In genomic region chr1:72284084-72284397, GRCh38 we compare ENCODE assay signal across 9 cellular contexts. TPM values are rescaled to one million over a fixed set of nuclear protein-coding genes. Genes with fewer than 3 reads are reported as not detected.
DNase-seq lines count a peak whose midpoint lies in the region; ATAC-seq, FAIRE-seq and TF ChIP-seq lines count a peak whose summit lies in the region.
"Had no signal": no experiment of that assay in that cellular context is flagged by ENCODE, and none has a peak within 500 bp of the region (broad histone marks: within the 10 kb centered on the region; RNA-seq: fewer than 3 reads in every experiment).

No MANE protein-coding gene starts in this region.

- H2BK5ac ChIP-seq in mesendoderm (ENCODE audit: low read length): no peak overlapping the region

- H3K4me3 Mint-ChIP-seq in Calu3 (ENCODE audit: low read depth, unreplicated experiment) (no peak overlapping the region), progenitor cell of endocrine pancreas (ENCODE audit: low read depth) (no peak overlapping the region)

- TF ChIP-seq EP300 in A549 (IDR thresholded peaks at IDR 0.05): no peak

- POLR2A ChIA-PET in A549 (lab: Yijun Ruan, JAX): no interaction called here

- peak overlapping the region; percentile 69 for H3K18ac ChIP-seq in mesendoderm (ENCODE audit: low read length)

- peak overlapping the region; percentile 74 for H3K9ac ChIP-seq in mesendoderm (ENCODE audit: low read length)

- H3K36me3 Mint-ChIP-seq in Calu3 (ENCODE audit: insufficient read depth, unreplicated experiment): no peaks in the 10 kb centered on the region
- H3K36me3 Mint-ChIP-seq in progenitor cell of endocrine pancreas (ENCODE audit: insufficient read depth): no peaks in the 10 kb centered on the region

- no peak for FAIRE-seq in A549 (lab: Jason Lieb, UNC)

- no TSS peak for BruUV-seq in Calu3 (replicated peaks; lab: Mats Ljungman, UMichigan)

- no peak for ATAC-seq in A549

- no peak overlapping the region for H2BK120ac ChIP-seq in mesendoderm (ENCODE audit: low read depth, low read length)

- no peaks in the 10 kb centered on the region for H3K36me3 ChIP-seq in breast epithelium
- no peaks in the 10 kb centered on the region for H3K36me3 ChIP-seq in mesendoderm (ENCODE audit: control insufficient read depth, insufficient read depth, low read length)

- H2AK5ac ChIP-seq in mesendoderm (ENCODE audit: low read length): no peak overlapping the region

- H3K27ac Mint-ChIP-seq in Calu3 (ENCODE audit: unreplicated experiment) (no peak overlapping the region), progenitor cell of endocrine pancreas (no peak overlapping the region)

- H4K8ac ChIP-seq in mesendoderm (ENCODE audit: low read depth, low read length): no peak overlapping the region

- TF ChIP-seq POLR2A in A549 (IDR thresholded peaks at IDR 0.05; ENCODE audit: low read length) (no peak), breast epithelium (IDR thresholded peaks at IDR 0.05) (no peak)

- H3K4me1 ChIP-seq in A549 (peaks cover 7% of the 10 kb centered on the region; the same call in 2 of the 3 replicates), breast epithelium (no peaks in the 10 kb centered on the region), mesendoderm (ENCODE audit: control insufficient read depth, low read depth, low read length) (no peaks in the 10 kb centered on the region)

- H3K4me3 ChIP-seq in A549: peak overlapping the region; percentile 60
- peak overlapping the region; percentile 67 for H3K4me3 ChIP-seq in HL-60 (replicated peaks; ENCODE audit: insufficient read depth, low read length)
- peak overlapping the region; percentile 67 to 74 (median 73) for H3K4me3 ChIP-seq in breast epithelium
- H3K4me3 ChIP-seq in mesendoderm (ENCODE audit: low read length): peak overlapping the region; percentile 80

- H2BK15ac ChIP-seq in mesendoderm (replicated peaks; ENCODE audit: low read depth): no peak overlapping the region

- peak overlapping the region; percentile 86 for H3K23ac ChIP-seq in mesendoderm (ENCODE audit: low read length)

- H3K27me3 Mint-ChIP-seq in Calu3 (ENCODE audit: unreplicated experiment) (no peaks in the 10 kb centered on the region), progenitor cell of endocrine pancreas (peaks cover 29% of the 10 kb centered on the region)

- H3K27ac ChIP-seq in A549: peak overlapping the region in 1 of 2 experiments; percentile 75; a peak in 1 of 6 replicates
- H3K27ac ChIP-seq in HL-60 (replicated peaks): peak overlapping the region; percentile 72
- H3K27ac ChIP-seq in breast epithelium: peak overlapping the region; percentile 83 to 84
- H3K27ac ChIP-seq in mesendoderm (ENCODE audit: low read depth, low read length): peak overlapping the region; percentile 15

- peak in 1 of 2 experiments; percentile 9 for DNase-seq in A549 (ENCODE audit: low read depth in 1 of 2, low spot score in 1 of 2)
- no peak for DNase-seq in HL-60 (ENCODE audit: low read depth in 1 of 2, low spot score in 1 of 2)
- DNase-seq in breast epithelium (ENCODE audit: low spot score in 2 of 2): peak in 1 of 2 donors; percentile 48
- no peak for DNase-seq in mesendoderm
- no peak for DNase-seq in epidermal melanocyte (ENCODE audit: insufficient read length, low spot score)
- DNase-seq in central memory CD4-positive, alpha-beta T cell: no peak
- no peak for DNase-seq in Calu3
- no peak for DNase-seq in progenitor cell of endocrine pancreas (ENCODE audit: low spot score, unreplicated experiment)

- TF ChIP-seq CTCF in A549 (IDR thresholded peaks at IDR 0.05) (no peak), HL-60 (IDR thresholded peaks at IDR 0.05; ENCODE audit: insufficient read depth, low read length) (no peak), breast epithelium (IDR thresholded peaks at IDR 0.05) (no peak), Calu3 (IDR thresholded peaks at IDR 0.05; ENCODE audit: unreplicated experiment) (no peak), progenitor cell of endocrine pancreas (IDR thresholded peaks at IDR 0.05; ENCODE audit: unreplicated experiment) (no peak)

- H3K4me1 Mint-ChIP-seq in Calu3 (ENCODE audit: low read depth, unreplicated experiment) (peaks cover 23% of the 10 kb centered on the region), progenitor cell of endocrine pancreas (ENCODE audit: low read depth) (peaks cover 10% of the 10 kb centered on the region)

- no peaks in the 10 kb centered on the region for H3K27me3 ChIP-seq in HL-60 (ENCODE audit: insufficient read depth, poor library complexity, severe bottlenecking)
- H3K27me3 ChIP-seq in breast epithelium: no peaks in the 10 kb centered on the region
- no peaks in the 10 kb centered on the region for H3K27me3 ChIP-seq in mesendoderm (ENCODE audit: insufficient read depth, low read length, poor library complexity)

- H3K79me2 ChIP-seq in mesendoderm (ENCODE audit: control insufficient read depth, insufficient read depth, low read length): no peaks in the 10 kb centered on the region

- intact Hi-C loops in breast epithelium (cut with DNase I; ENCODE audit: low total_unique reads): no loop called here
- intact Hi-C loops in Calu3 (cut with micrococcal nuclease; ENCODE audit: unreplicated experiment): loop anchor here (5.0 to 10.0 kb wide), 4 partner anchors 83 to 338 kb away; no protein-coding TSS in a partner anchor

- WGBS in A549 (ENCODE audit: missing lambda C conversion rate): 9% methylated on average over 7 of the region's 7 CpGs
- WGBS in mesendoderm (ENCODE audit: extremely low coverage, insufficient coverage, low lambda C conversion rate): no CpG with 5 or more reads among the region's 7 CpGs

- H3K9me3 ChIP-seq in A549: no peaks in the 10 kb centered on the region
- H3K9me3 ChIP-seq in breast epithelium: no peaks in the 10 kb centered on the region

- peak overlapping the region; percentile 90 for H3K56ac ChIP-seq in mesendoderm (ENCODE audit: low read length)

- H3K4ac ChIP-seq in mesendoderm (ENCODE audit: low read depth, low read length): no peak overlapping the region

- no peaks in the 10 kb centered on the region for H3K79me1 ChIP-seq in mesendoderm (ENCODE audit: low read length)

- TF ChIP-seq RAD21 in A549 (conservative IDR thresholded peaks at IDR 0.05 in 1 of 2, IDR thresholded peaks at IDR 0.05 in 1 of 2): no peak

- CTCF ChIA-PET in A549 (lab: Yijun Ruan, JAX): no interaction called here
- CTCF ChIA-PET in Calu3 (lab: Charles Lee): interaction anchor here (1.4 kb wide), 1 partner anchor 87 kb away, joined by 4 read pairs; no protein-coding TSS in a partner anchor

- H3K9me3 Mint-ChIP-seq in Calu3 (ENCODE audit: low read depth, unreplicated experiment) (no peaks in the 10 kb centered on the region), progenitor cell of endocrine pancreas (ENCODE audit: low read depth) (no peaks in the 10 kb centered on the region)

- H3K4me2 ChIP-seq in A549 (peak overlapping the region; percentile 85), mesendoderm (ENCODE audit: low read length) (peak overlapping the region; percentile 79)

- no peak overlapping the region for H4K5ac ChIP-seq in mesendoderm (ENCODE audit: low read length)

TF ChIP-seq in A549, 52 proteins besides CTCF, POLR2A, EP300 and RAD21:
- no peak for TF ChIP-seq RNF2 (IDR thresholded peaks at IDR 0.05; ENCODE audit: borderline replicate concordance, low read depth)
- TF ChIP-seq ZSCAN20 (CRISPR knock-in tag; IDR thresholded peaks at IDR 0.05): no peak
- TF ChIP-seq ELK1 (IDR thresholded peaks at IDR 0.05; ENCODE audit: low read depth, low read length): no peak
- no peak for TF ChIP-seq JUN (IDR thresholded peaks at IDR 0.05)
- no peak for TF ChIP-seq MYC (IDR thresholded peaks at IDR 0.05; ENCODE audit: borderline replicate concordance, low read length)
- TF ChIP-seq EHF (CRISPR knock-in tag; IDR thresholded peaks at IDR 0.05): no peak
- TF ChIP-seq ESRRA (IDR thresholded peaks at IDR 0.05; ENCODE audit: borderline replicate concordance, low read length): no peak
- no peak for TF ChIP-seq POLR2AphosphoS2 (conservative IDR thresholded peaks at IDR 0.05; ENCODE audit: low read length)
- no peak for TF ChIP-seq E2F6 (IDR thresholded peaks at IDR 0.05; ENCODE audit: borderline replicate concordance, low read depth)
- no peak for TF ChIP-seq CHD2 (IDR thresholded peaks at IDR 0.05; ENCODE audit: low read length, partially characterized antibody)
- TF ChIP-seq SREBF2 (IDR thresholded peaks at IDR 0.05): no peak
- no peak for TF ChIP-seq CBX2 (IDR thresholded peaks at IDR 0.05; ENCODE audit: borderline replicate concordance, low read depth)
- no peak for TF ChIP-seq PHF8 (IDR thresholded peaks at IDR 0.05; ENCODE audit: borderline replicate concordance, low read depth)
- TF ChIP-seq BHLHE40 (IDR thresholded peaks at IDR 0.05; ENCODE audit: low read depth, low read length): no peak
- no peak for TF ChIP-seq HOXA7 (CRISPR knock-in tag; IDR thresholded peaks at IDR 0.05)
TF ChIP-seq in A549: peak in this region for 0.

RNA-seq across cellular contexts. Expression of gene NEGR1, which starts 1.7 kb away (rescaled TPM):
- polyA plus RNA-seq in A549 (2011; rRNA removed) (not detected in 2 replicates), A549 (2017; fragmentation: RNase III; extraction: RNeasy Plus Mini Kit Qiagen cat#74134 plus additional on column Dnase treatment) (not detected in 3 replicates)
- not detected in 2 replicates for polyA plus RNA-seq in A549 (2012; cell fraction: cytosol; rRNA removed)
- polyA plus RNA-seq in A549 (2012; cell fraction: nucleus; rRNA removed): not detected in 2 replicates
- polyA minus RNA-seq in A549 (2011; rRNA and poly(A)+ RNA removed): not detected in 2 replicates
- total RNA-seq in breast epithelium (10 to 100 TPM in 1 of 3 donors, 1 to 10 TPM in 2; 5.6 to 33.3 (median 7.9) TPM), Calu3 (2022) (15.1 and 19.2 TPM in 2 replicates), progenitor cell of endocrine pancreas (1.6 and 3.1 TPM in 2 replicates)
- 0.94 TPM for polyA plus RNA-seq in mesendoderm (2013, experiment 1 of 2)
- polyA plus RNA-seq in mesendoderm (2013, experiment 2 of 2): 0.91 TPM
- total RNA-seq: HT-29 had no signal
